21 cellular contexts compared by ENCODE assay signal in genomic region chr12:11854011-11854499, GRCh38.
DNase-seq lines count a peak whose midpoint lies in the region; ATAC-seq and TF ChIP-seq lines count a peak whose summit lies in the region.
"Had no signal": no experiment of that assay in that cellular context is flagged by ENCODE, and none has a peak within 500 bp of the region (broad histone marks: within the 10 kb centered on the region; RNA-seq: fewer than 3 reads in every experiment).

No MANE protein-coding gene starts in this region.

- CTCF ChIA-PET in RWPE1 (lab: Yijun Ruan, JAX), result no interaction called here

- POLR2A ChIA-PET in RWPE1 (lab: Yijun Ruan, JAX; ENCODE audit: low non-redundant PET), result no interaction called here

- H3K36me3 Mint-ChIP-seq in CD14-positive monocyte, result peaks cover 59 to 70% of the 10 kb centered on the region in 2 donors

- H3K4me3 Mint-ChIP-seq in CD14-positive monocyte, result no peak overlapping the region

- peak overlapping the region; percentile 51 for H3K4me3 ChIP-seq in NB4 (ENCODE audit: low read depth, low read length)
- H3K4me3 ChIP-seq: PC-9, SJSA1 had no signal

- DNase-seq in NCI-H345 (lab: John Stamatoyannopoulos, UW) (peak; percentile 18), NCI-H345 treated with DMSO at 0.1 percent for 48 hours (lab: John Stamatoyannopoulos, UW; ENCODE audit: unreplicated experiment) (no peak), CD14-positive monocyte (ENCODE audit: low spot score) (no peak), NB4 (ENCODE audit: low read depth) (no peak), left colon (peak in 1 of 2 donors; percentile 32), SKM-1 treated with dmso at 0.1 percent for 144 hours (lab: John Stamatoyannopoulos, UW; ENCODE audit: unreplicated experiment) (no peak), RWPE1 (ENCODE audit: low spot score) (no peak)
- DNase-seq: Caco-2, DMS153, NCI-H1092, NCI-H146, NCI-H2081 treated with DMSO at 0.1 percent for 48 hours, NCI-H226, NCI-H774, PC-9, SW 1271 had no signal

- no peak for TF ChIP-seq POLR2A in NB4 (IDR thresholded peaks at IDR 0.05; ENCODE audit: extremely low read depth, insufficient read length)

- intact Hi-C loops in CD14-positive monocyte (cut with micrococcal nuclease) (loop anchor here in 1 of 2 donors (10.0 kb wide), 1 partner anchor 161 kb away; no protein-coding TSS in a partner anchor), left colon (cut with DNase I, micrococcal nuclease) (no loop called here)

- H3K27ac Mint-ChIP-seq in CD14-positive monocyte, result peak overlapping the region; percentile 80 to 97 (median 94)

- TF ChIP-seq CTCF in CD14-positive monocyte (IDR thresholded peaks at IDR 0.05), result no peak
- TF ChIP-seq CTCF in NB4 (IDR thresholded peaks at IDR 0.05; ENCODE audit: low read depth, low read length), result no peak
- TF ChIP-seq CTCF in RWPE1 (conservative IDR thresholded peaks at IDR 0.05; ENCODE audit: low read depth), result no peak

- H3K9me3 Mint-ChIP-seq in CD14-positive monocyte, result no peaks in the 10 kb centered on the region

- no peaks in the 10 kb centered on the region for H3K27me3 Mint-ChIP-seq in CD14-positive monocyte (ENCODE audit: low read depth in 3 of 3)

- no peak overlapping the region for H3K27ac ChIP-seq in RWPE1
- H3K27ac ChIP-seq: C4-2B, KMS-11, PC-9, SJSA1 had no signal

- ATAC-seq in left colon, result peak; percentile 74
- no peak for ATAC-seq in GM21528 (IDR thresholded peaks at IDR 0.05; ENCODE audit: low FRiP score, unreplicated experiment)
- ATAC-seq: HepG2 had no signal

- peaks cover 47% of the 10 kb centered on the region for H3K4me1 Mint-ChIP-seq in CD14-positive monocyte
